Comparison of ENCODE assay signal across 15 cellular contexts in the genomic region with DNA sequence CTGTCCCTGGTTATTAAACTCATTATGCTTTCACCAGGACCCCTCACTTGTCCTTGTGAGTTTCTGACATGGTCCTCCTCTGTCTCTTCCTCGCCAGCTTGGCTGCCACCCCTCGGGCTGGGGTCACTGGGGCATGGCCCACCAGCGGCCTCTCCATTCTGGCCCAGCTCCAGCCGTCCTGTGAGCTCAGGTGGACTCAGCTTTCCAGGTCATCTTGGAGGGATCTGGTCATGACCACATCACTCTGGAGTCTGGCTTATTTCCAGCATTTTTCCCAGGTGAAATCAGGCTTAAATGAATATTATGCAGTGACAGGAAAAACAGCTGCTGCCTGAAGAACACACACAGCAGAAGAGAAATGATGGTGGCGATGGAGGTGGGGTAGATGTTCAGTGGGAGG.
DNase-seq lines count a peak whose midpoint lies in the region; ATAC-seq, FAIRE-seq and TF ChIP-seq lines count a peak whose summit lies in the region.
"Had no signal": no experiment of that assay in that cellular context is flagged by ENCODE, and none has a peak within 500 bp of the region (broad histone marks: within the 10 kb centered on the region; RNA-seq: fewer than 3 reads in every experiment).

No MANE protein-coding gene starts in this region.

- ATAC-seq in pancreas (peak; percentile 34 to 51 (median 45)), left lung (no peak)
- no peak for ATAC-seq in activated naive CD8-positive, alpha-beta T cell treated with anti-CD3 and anti-CD28 coated beads, Interleukin-2, amount 50 U/mL, for 24 hours

- DNase-seq in NCI-H226 (peak; percentile 75), pancreas (peak in 2 of 6 donors; percentile 40 to 66), cerebellum (ENCODE audit: low spot score) (no peak), testis (no peak), left lung (no peak)
- no peak for DNase-seq in activated naive CD8-positive, alpha-beta T cell treated with anti-CD3 and anti-CD28 coated beads, Interleukin-2, amount 50 U/mL, for 24 hours
- DNase-seq: activated B cell treated with CpG ODN at 0.5 μM for 24 hours; Calu3; effector memory CD4-positive, alpha-beta T cell; NCI-H187 treated with DMSO at 0.1 percent for 48 hours; NCI-H526 treated with DMSO at 0.1 percent for 48 hours had no signal

- no peak for TF ChIP-seq POLR2A in testis (IDR thresholded peaks at IDR 0.05)

- H3K79me2 ChIP-seq in ACC112 (ENCODE audit: control insufficient read depth, insufficient read depth, low read length, unreplicated experiment): no peaks in the 10 kb centered on the region

- H3K36me3 ChIP-seq in ACC112 (ENCODE audit: insufficient read depth, low read length) (no peaks in the 10 kb centered on the region), esophagus (ENCODE audit: control insufficient read depth in 2 of 2, insufficient read depth in 2 of 2, low read length in 1 of 2) (no peaks in the 10 kb centered on the region), pancreas (no peaks in the 10 kb centered on the region), testis (ENCODE audit: low read depth, missing control alignments) (no peaks in the 10 kb centered on the region), left lung (no peaks in the 10 kb centered on the region)

- no peak overlapping the region for H3K4me3 Mint-ChIP-seq in activated naive CD8-positive, alpha-beta T cell treated with anti-CD3 and anti-CD28 coated beads, Interleukin-2, amount 50 U/mL, for 24 hours
- H3K4me3 Mint-ChIP-seq: activated B cell treated with CpG ODN at 0.5 μM for 24 hours had no signal

- H2AFZ ChIP-seq in ACC112 (ENCODE audit: low read length, unreplicated experiment): no peak overlapping the region

- intact Hi-C loops in pancreas (cut with DNase I) (no loop called here), testis (cut with DNase I; ENCODE audit: low total_unique reads) (no loop called here), left lung (cut with DNase I) (no loop called here)

- H3K27ac Mint-ChIP-seq in activated naive CD8-positive, alpha-beta T cell treated with anti-CD3 and anti-CD28 coated beads, Interleukin-2, amount 50 U/mL, for 24 hours: no peak overlapping the region
- H3K27ac Mint-ChIP-seq: activated B cell treated with CpG ODN at 0.5 μM for 24 hours had no signal

- H3K4me1 ChIP-seq in ACC112 (ENCODE audit: control insufficient read depth, insufficient read depth, low read length, unreplicated experiment) (peaks cover 48% of the 10 kb centered on the region), esophagus (ENCODE audit: control insufficient read depth in 2 of 2, insufficient read depth in 2 of 2, low read length in 1 of 2) (no peaks in the 10 kb centered on the region), pancreas (no peaks in the 10 kb centered on the region), testis (no peaks in the 10 kb centered on the region), left lung (no peaks in the 10 kb centered on the region)

- no peaks in the 10 kb centered on the region for H3K4me1 Mint-ChIP-seq in activated naive CD8-positive, alpha-beta T cell treated with anti-CD3 and anti-CD28 coated beads, Interleukin-2, amount 50 U/mL, for 24 hours
- H3K4me1 Mint-ChIP-seq: activated B cell treated with CpG ODN at 0.5 μM for 24 hours had no signal

- H3K27ac ChIP-seq in ACC112 (ENCODE audit: low read depth, low read length) (peak overlapping the region; percentile 49), esophagus (ENCODE audit: low read depth in 2 of 2, low read length in 1 of 2) (peak overlapping the region; percentile 4 to 62), pancreas (peak overlapping the region in 1 of 4 donors; percentile 15), testis (no peak overlapping the region), left lung (peak overlapping the region in 1 of 2 donors; percentile 15)

- peaks cover 1% of the 10 kb centered on the region for H3K9me3 Mint-ChIP-seq in activated naive CD8-positive, alpha-beta T cell treated with anti-CD3 and anti-CD28 coated beads, Interleukin-2, amount 50 U/mL, for 24 hours
- H3K9me3 Mint-ChIP-seq: activated B cell treated with CpG ODN at 0.5 μM for 24 hours had no signal

- no peaks in the 10 kb centered on the region for H3K36me3 Mint-ChIP-seq in activated naive CD8-positive, alpha-beta T cell treated with anti-CD3 and anti-CD28 coated beads, Interleukin-2, amount 50 U/mL, for 24 hours (ENCODE audit: low read depth)

- no peaks in the 10 kb centered on the region for H3K27me3 ChIP-seq in ACC112 (ENCODE audit: insufficient read depth, low read length)
- H3K27me3 ChIP-seq in esophagus (ENCODE audit: control insufficient read depth in 1 of 2, insufficient read depth in 2 of 2, low read length in 2 of 2): no peaks in the 10 kb centered on the region
- H3K27me3 ChIP-seq in pancreas: no peaks in the 10 kb centered on the region
- H3K27me3 ChIP-seq in testis: no peaks in the 10 kb centered on the region
- H3K27me3 ChIP-seq in left lung: no peaks in the 10 kb centered on the region

- FAIRE-seq in pancreas (lab: Jason Lieb, UNC): no peak
- FAIRE-seq: frontal cortex had no signal

- H3K9me3 ChIP-seq in esophagus (ENCODE audit: control insufficient read depth in 2 of 2, insufficient read depth in 1 of 2, low read depth in 1 of 2, low read length in 1 of 2): no peaks in the 10 kb centered on the region
- no peaks in the 10 kb centered on the region for H3K9me3 ChIP-seq in pancreas
- no peaks in the 10 kb centered on the region for H3K9me3 ChIP-seq in testis
- H3K9me3 ChIP-seq in left lung: no peaks in the 10 kb centered on the region
- H3K9me3 ChIP-seq: mucosa of descending colon had no signal

- WGBS in esophagus, 2 donors: 76 to 77% methylated on average over 5 of the region's 5 CpGs
- 46 to 48% methylated on average over 5 of the region's 5 CpGs for WGBS in pancreas, 2 donors
- 89 to 91% methylated on average over 5 of the region's 5 CpGs for WGBS in testis, 2 donors

- no peak overlapping the region for H3K4me3 ChIP-seq in ACC112 (ENCODE audit: low read depth, low read length)
- no peak overlapping the region for H3K4me3 ChIP-seq in esophagus (ENCODE audit: low read depth in 1 of 2, low read length in 2 of 2)
- H3K4me3 ChIP-seq in pancreas: no peak overlapping the region
- H3K4me3 ChIP-seq in testis: no peak overlapping the region
- no peak overlapping the region for H3K4me3 ChIP-seq in left lung
- H3K4me3 ChIP-seq: mucosa of descending colon had no signal

- peaks cover 4% of the 10 kb centered on the region for H3K27me3 Mint-ChIP-seq in activated naive CD8-positive, alpha-beta T cell treated with anti-CD3 and anti-CD28 coated beads, Interleukin-2, amount 50 U/mL, for 24 hours

- no peak for TF ChIP-seq CTCF in pancreas (IDR thresholded peaks at IDR 0.05)
- TF ChIP-seq CTCF in testis (IDR thresholded peaks at IDR 0.05): no peak
- TF ChIP-seq CTCF in left lung (IDR thresholded peaks at IDR 0.05): no peak

Comparison
In these comparisons a context has a peak if more than half of its experiments do, and no peak if none do; other contexts are left out.
1. H3K27ac ChIP-seq: peak in ACC112 (single experiment) and esophagus (2 of 2); none in testis (0 of 2).
2. ATAC-seq: peak in pancreas (4 of 4); none in activated naive CD8-positive, alpha-beta T cell treated with anti-CD3 and anti-CD28 coated beads, Interleukin-2, amount 50 U/mL, for 24 hours (single experiment) and left lung (single experiment).